ENCODE assay signal across 15 cellular contexts in the genomic region with DNA sequence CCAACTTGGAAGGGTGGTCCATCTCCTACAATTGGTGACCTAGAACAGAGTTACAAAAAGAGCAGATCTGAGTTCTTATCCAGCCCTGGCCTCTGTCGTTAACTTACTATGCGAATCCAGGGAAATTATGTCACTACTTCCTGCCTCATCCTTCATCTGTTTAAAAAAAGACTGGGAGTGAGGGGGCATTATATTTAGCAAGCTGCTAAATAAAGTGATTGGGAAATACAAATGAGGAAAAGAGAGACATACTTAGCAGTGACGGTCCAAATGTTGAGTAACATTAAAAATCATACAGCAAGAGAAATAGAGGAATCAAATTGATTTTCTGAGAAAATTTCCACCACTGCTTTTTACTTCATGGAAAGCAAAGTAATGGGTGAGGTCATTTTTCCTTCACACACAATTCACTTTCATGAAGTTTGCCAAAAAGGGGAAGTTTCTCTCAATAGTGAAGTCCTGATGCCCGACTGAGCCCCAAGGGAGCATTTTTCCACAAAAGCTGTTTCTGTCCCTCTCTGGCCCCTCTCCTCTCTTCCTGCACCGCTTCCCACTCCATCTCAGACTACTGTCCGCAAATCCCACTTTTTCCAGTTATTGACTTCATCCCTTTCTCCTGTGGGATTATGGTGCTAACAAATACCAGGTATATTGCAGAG.
DNase-seq lines count a peak whose midpoint lies in the region; ATAC-seq, FAIRE-seq and TF ChIP-seq lines count a peak whose summit lies in the region.
"Had no signal": no experiment of that assay in that cellular context is flagged by ENCODE, and none has a peak within 500 bp of the region (broad histone marks: within the 10 kb centered on the region; RNA-seq: fewer than 3 reads in every experiment).

No MANE protein-coding gene starts in this region.

- CTCF ChIA-PET in activated B cell treated with CpG ODN at 0.5 μM for 24 hours (lab: Charles Lee), result no interaction called here

- DNase-seq in Kasumi-1 (lab: John Stamatoyannopoulos, UW), result peak; percentile 76 to 82
- DNase-seq in activated B cell treated with CpG ODN at 0.5 μM for 24 hours, result no peak
- peak; percentile 31 for DNase-seq in pons (ENCODE audit: low spot score)
- DNase-seq in OCI-M2 (lab: John Stamatoyannopoulos, UW; ENCODE audit: unreplicated experiment), result no peak
- DNase-seq in H54 (ENCODE audit: insufficient read length, low spot score), result no peak
- DNase-seq in activated naive CD4-positive, alpha-beta T cell (lab: John Stamatoyannopoulos, UW), result no peak
- DNase-seq: CD4-positive, alpha-beta T cell; erythroblast; left ventricle myocardium inferior; naive thymus-derived CD8-positive, alpha-beta T cell; NCI-H146; NCI-H446 treated with DMSO at 0.1 percent for 48 hours had no signal

- intact Hi-C loops in activated B cell treated with CpG ODN at 0.5 μM for 24 hours (cut with micrococcal nuclease), result loop anchor here (2.0 kb wide), 3 partner anchors 16 to 74 kb away; a partner anchor contains a TSS

- no peak for TF ChIP-seq POLR2A in H54 (IDR thresholded peaks at IDR 0.05; ENCODE audit: low read depth, low read length)

- peaks cover 17% of the 10 kb centered on the region for H3K4me1 Mint-ChIP-seq in activated B cell treated with CpG ODN at 0.5 μM for 24 hours

- peak overlapping the region; percentile 25 for H3K27ac Mint-ChIP-seq in activated B cell treated with CpG ODN at 0.5 μM for 24 hours
- H3K27ac Mint-ChIP-seq: activated T-helper 17 cell treated with anti-CD3 and anti-CD28 coated beads, Interleukin-2, amount 50 U/mL, for 72 hours; CD4-positive, alpha-beta T cell; IgD-negative memory B cell had no signal

- H3K27me3 Mint-ChIP-seq in activated B cell treated with CpG ODN at 0.5 μM for 24 hours, result no peaks in the 10 kb centered on the region
- H3K27me3 Mint-ChIP-seq: activated T-helper 17 cell treated with anti-CD3 and anti-CD28 coated beads, Interleukin-2, amount 50 U/mL, for 72 hours; CD4-positive, alpha-beta T cell had no signal

- ATAC-seq in GM18511 (IDR thresholded peaks at IDR 0.05; ENCODE audit: unreplicated experiment), result peak; percentile 68
- ATAC-seq in activated B cell treated with CpG ODN at 0.5 μM for 24 hours (ENCODE audit: low read depth), result peak; percentile 85
- ATAC-seq: activated T-helper 17 cell treated with anti-CD3 and anti-CD28 coated beads, Interleukin-2, amount 50 U/mL, for 72 hours; naive thymus-derived CD8-positive, alpha-beta T cell had no signal

- peak overlapping the region; percentile 24 for H3K4me3 Mint-ChIP-seq in activated B cell treated with CpG ODN at 0.5 μM for 24 hours
- H3K4me3 Mint-ChIP-seq: activated T-helper 17 cell treated with anti-CD3 and anti-CD28 coated beads, Interleukin-2, amount 50 U/mL, for 72 hours; CD4-positive, alpha-beta T cell; naive thymus-derived CD8-positive, alpha-beta T cell had no signal

- no peaks in the 10 kb centered on the region for H3K36me3 Mint-ChIP-seq in activated B cell treated with CpG ODN at 0.5 μM for 24 hours (ENCODE audit: low read depth)
- H3K36me3 Mint-ChIP-seq: naive thymus-derived CD8-positive, alpha-beta T cell had no signal

- POLR2A ChIA-PET in activated B cell treated with CpG ODN at 0.5 μM for 24 hours (lab: Charles Lee), result no interaction called here

- no peaks in the 10 kb centered on the region for H3K9me3 Mint-ChIP-seq in activated B cell treated with CpG ODN at 0.5 μM for 24 hours
- H3K9me3 Mint-ChIP-seq: activated T-helper 17 cell treated with anti-CD3 and anti-CD28 coated beads, Interleukin-2, amount 50 U/mL, for 72 hours; CD4-positive, alpha-beta T cell had no signal

- no peak for FAIRE-seq in H54 (lab: Jason Lieb, UNC)

- TF ChIP-seq CTCF in activated B cell treated with CpG ODN at 0.5 μM for 24 hours (IDR thresholded peaks at IDR 0.05), result no peak

Comparison
In these comparisons a context has a peak if more than half of its experiments do, and no peak if none do; other contexts are left out.
1. DNase-seq: peak in Kasumi-1 (2 of 2) and pons (single experiment); none in activated B cell treated with CpG ODN at 0.5 μM for 24 hours (single experiment), OCI-M2 (single experiment), H54 (single experiment) and activated naive CD4-positive, alpha-beta T cell (0 of 4).